Comparison of ENCODE assay signal across 19 cellular contexts in the genomic region with DNA sequence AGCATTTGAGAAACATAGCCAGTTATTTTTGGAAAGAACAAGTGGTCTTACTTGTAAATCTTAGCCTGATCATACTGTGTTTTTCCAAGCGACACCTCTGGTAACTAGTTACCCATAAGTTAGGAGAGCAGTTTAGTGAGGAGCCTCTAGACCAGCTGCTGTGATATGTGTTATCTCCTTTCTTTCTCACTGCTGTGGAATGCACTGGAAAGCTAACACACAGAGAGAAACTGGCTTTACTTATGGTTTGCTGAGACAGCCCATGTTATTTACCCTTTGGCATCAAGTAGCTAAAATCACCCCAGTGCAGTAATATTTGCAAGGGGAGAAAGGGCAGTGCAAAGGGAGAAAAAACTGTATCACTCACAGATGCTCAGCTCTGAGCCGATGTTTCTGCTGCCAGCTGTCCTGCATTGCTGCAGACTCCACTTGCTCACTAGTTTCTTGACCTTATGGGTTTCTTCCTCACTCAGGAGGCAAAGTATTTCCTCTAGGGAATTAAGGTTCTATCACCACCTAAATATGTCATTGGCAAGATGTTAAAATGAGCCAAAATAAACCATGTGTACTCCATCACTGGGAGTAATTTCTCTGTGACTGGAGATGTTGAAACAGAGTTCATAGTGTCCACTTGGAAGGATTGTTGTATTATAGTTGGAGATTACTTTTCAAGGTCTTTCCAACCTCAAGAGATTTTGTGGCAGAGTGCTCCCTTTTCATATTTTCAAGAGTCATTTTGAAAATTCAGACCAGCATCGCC. TPM values are rescaled to one million over a fixed set of nuclear protein-coding genes. Genes with fewer than 3 reads are reported as not detected.
DNase-seq lines count a peak whose midpoint lies in the region; ATAC-seq and TF ChIP-seq lines count a peak whose summit lies in the region.
"Had no signal": no experiment of that assay in that cellular context is flagged by ENCODE, and none has a peak within 500 bp of the region (broad histone marks: within the 10 kb centered on the region; RNA-seq: fewer than 3 reads in every experiment).

No MANE protein-coding gene starts in this region.

- H3K27ac Mint-ChIP-seq in CD8-positive, alpha-beta T cell, result no peak overlapping the region

- H3K27me3 ChIP-seq in heart left ventricle, result no peaks in the 10 kb centered on the region
- no peaks in the 10 kb centered on the region for H3K27me3 ChIP-seq in mesendoderm (ENCODE audit: insufficient read depth, low read length, poor library complexity)
- H3K27me3 ChIP-seq in psoas muscle (ENCODE audit: insufficient read depth in 3 of 3, low read length in 2 of 3), result no peaks in the 10 kb centered on the region
- H3K27me3 ChIP-seq in CD8-positive, alpha-beta T cell (ENCODE audit: insufficient read depth, low read length), result no peaks in the 10 kb centered on the region
- H3K27me3 ChIP-seq: BLaER1 had no signal

- H3K9ac ChIP-seq in mesendoderm (ENCODE audit: low read length), result no peak overlapping the region
- H3K9ac ChIP-seq: BLaER1 had no signal

- no peak overlapping the region for H3K23ac ChIP-seq in mesendoderm (ENCODE audit: low read length)

- H4K5ac ChIP-seq in mesendoderm (ENCODE audit: low read length), result no peak overlapping the region

- no peaks in the 10 kb centered on the region for H3K79me1 ChIP-seq in mesendoderm (ENCODE audit: low read length)

- H3K4me1 ChIP-seq in heart left ventricle (peaks cover 0 to 50% (median 8%) of the 10 kb centered on the region in 12 donors), mesendoderm (ENCODE audit: control insufficient read depth, low read depth, low read length) (peaks cover 2% of the 10 kb centered on the region), psoas muscle (peaks cover 2% of the 10 kb centered on the region)
- H3K4me1 ChIP-seq in CD8-positive, alpha-beta T cell (ENCODE audit: insufficient read depth, low read length), result no peaks in the 10 kb centered on the region
- H3K4me1 ChIP-seq: A549 had no signal

- H3K4me1 Mint-ChIP-seq in CD8-positive, alpha-beta T cell (ENCODE audit: low read depth), result no peaks in the 10 kb centered on the region

- H3K36me3 Mint-ChIP-seq in CD8-positive, alpha-beta T cell, result no peaks in the 10 kb centered on the region

- 29 to 37% (median 32%) methylated on average over 3 of the region's 3 CpGs for WGBS in heart left ventricle, 4 donors
- WGBS in mesendoderm (ENCODE audit: extremely low coverage, insufficient coverage, low lambda C conversion rate), result no CpG with 5 or more reads among the region's 3 CpGs
- 31 to 45% (median 31%) methylated on average over 3 of the region's 3 CpGs for WGBS in psoas muscle, 3 donors

- peak; percentile 53 for DNase-seq in NCI-H226
- peak in 1 of 5 donors; percentile 34 for DNase-seq in heart left ventricle
- DNase-seq in mesendoderm, result peak; percentile 65
- DNase-seq in psoas muscle, result peak in 1 of 2 donors; percentile 70
- no peak for DNase-seq in CD8-positive, alpha-beta T cell
- no peak for DNase-seq in dedifferentiated amniotic fluid mesenchymal stem cell (ENCODE audit: extremely low spot score)
- DNase-seq: KBM-7, NCI-H187, NCI-H345, NCI-H524 treated with DMSO at 0.1 percent for 48 hours, SHP77 had no signal

- H3K56ac ChIP-seq in mesendoderm (ENCODE audit: low read length), result no peak overlapping the region

- POLR2A ChIA-PET in CD8-positive, alpha-beta T cell (lab: Charles Lee), result no interaction called here

- H2BK5ac ChIP-seq in mesendoderm (ENCODE audit: low read length), result no peak overlapping the region

- H3K4ac ChIP-seq in mesendoderm (ENCODE audit: low read depth, low read length), result no peak overlapping the region

- H3K4me3 Mint-ChIP-seq in CD8-positive, alpha-beta T cell, result no peak overlapping the region

- TF ChIP-seq CTCF in heart left ventricle (IDR thresholded peaks at IDR 0.05) (no peak), psoas muscle (IDR thresholded peaks at IDR 0.05) (no peak)
- TF ChIP-seq CTCF in CD8-positive, alpha-beta T cell (IDR thresholded peaks at IDR 0.05), result no peak

- no peak for TF ChIP-seq POLR2A in heart left ventricle (IDR thresholded peaks at IDR 0.05)

- no peak overlapping the region for H2AK5ac ChIP-seq in mesendoderm (ENCODE audit: low read length)

- H3K9me3 ChIP-seq in heart left ventricle (no peaks in the 10 kb centered on the region), psoas muscle (no peaks in the 10 kb centered on the region)
- H3K9me3 ChIP-seq in CD8-positive, alpha-beta T cell (ENCODE audit: low read length), result no peaks in the 10 kb centered on the region
- H3K9me3 ChIP-seq: A549, BLaER1 had no signal

- H3K27ac ChIP-seq in heart left ventricle (peak overlapping the region; percentile 43 to 87 (median 81)), mesendoderm (ENCODE audit: low read depth, low read length) (no peak overlapping the region), psoas muscle (peak overlapping the region; percentile 98)
- no peak overlapping the region for H3K27ac ChIP-seq in CD8-positive, alpha-beta T cell (ENCODE audit: low read depth, low read length)
- H3K27ac ChIP-seq: A549, BLaER1 had no signal

- H3K9me3 Mint-ChIP-seq in CD8-positive, alpha-beta T cell, result peaks cover 5% of the 10 kb centered on the region

- no peak overlapping the region for H3K4me2 ChIP-seq in mesendoderm (ENCODE audit: low read length)
- H3K4me2 ChIP-seq: A549, BLaER1 had no signal

- no peak overlapping the region for H2BK120ac ChIP-seq in mesendoderm (ENCODE audit: low read depth, low read length)

- peak in 2 of 4 donors; percentile 12 to 21 for ATAC-seq in heart left ventricle
- peak; percentile 15 to 58 (median 50) for ATAC-seq in psoas muscle
- ATAC-seq in CD8-positive, alpha-beta T cell, result no peak
- no peak for ATAC-seq in HG02798 (IDR thresholded peaks at IDR 0.05; ENCODE audit: poor library complexity, unreplicated experiment)
- no peak for ATAC-seq in HG03139 (IDR thresholded peaks at IDR 0.05; ENCODE audit: unreplicated experiment)
- ATAC-seq: A549, HepG2, Panc1, SK-N-SH treated with all-trans-retinoic acid at 6 μM for 48 hours had no signal

- H4K8ac ChIP-seq in mesendoderm (ENCODE audit: low read depth, low read length), result no peak overlapping the region

- H2BK15ac ChIP-seq in mesendoderm (replicated peaks; ENCODE audit: low read depth), result no peak overlapping the region

- no peaks in the 10 kb centered on the region for H3K79me2 ChIP-seq in mesendoderm (ENCODE audit: control insufficient read depth, insufficient read depth, low read length)

- intact Hi-C loops in heart left ventricle (cut with DNase I) (loop anchor here in 4 of 10 donors (5.0 kb wide), 2 partner anchors 37 to 42 kb away; no protein-coding TSS in a partner anchor), psoas muscle (cut with DNase I) (loop anchor here in 1 of 2 donors (2.0 to 5.0 kb wide), 2 partner anchors 28 to 167 kb away; no protein-coding TSS in a partner anchor)
- intact Hi-C loops in CD8-positive, alpha-beta T cell (cut with DNase I, micrococcal nuclease), result no loop called here

- H3K4me3 ChIP-seq in heart left ventricle, result peak overlapping the region; percentile 17 to 65 (median 54)
- no peak overlapping the region for H3K4me3 ChIP-seq in mesendoderm (ENCODE audit: low read length)
- peak overlapping the region; percentile 75 for H3K4me3 ChIP-seq in psoas muscle
- no peak overlapping the region for H3K4me3 ChIP-seq in CD8-positive, alpha-beta T cell (ENCODE audit: low read depth, low read length)
- H3K4me3 ChIP-seq: A549, BLaER1 had no signal

- no peak overlapping the region for H3K18ac ChIP-seq in mesendoderm (ENCODE audit: low read length)

- H3K36me3 ChIP-seq in heart left ventricle (no peaks in the 10 kb centered on the region), mesendoderm (ENCODE audit: control insufficient read depth, insufficient read depth, low read length) (no peaks in the 10 kb centered on the region), psoas muscle (ENCODE audit: insufficient read depth in 1 of 2, low read depth in 1 of 2) (peaks cover 0 to 5% of the 10 kb centered on the region in 2 donors)
- no peaks in the 10 kb centered on the region for H3K36me3 ChIP-seq in CD8-positive, alpha-beta T cell (ENCODE audit: insufficient read depth, low read length)
- H3K36me3 ChIP-seq: BLaER1 had no signal

- CTCF ChIA-PET in CD8-positive, alpha-beta T cell (lab: Charles Lee), result no interaction called here

- no peaks in the 10 kb centered on the region for H3K27me3 Mint-ChIP-seq in CD8-positive, alpha-beta T cell (ENCODE audit: low read depth)

RNA-seq across cellular contexts. Expression of gene RBFOX1, which starts 2.3 kb away (rescaled TPM):
- total RNA-seq in heart left ventricle (10 to 100 TPM; 36.9 to 68.1 (median 49.5) TPM), psoas muscle (100 to 1,000 TPM; 113 to 141 (median 127) TPM)
- polyA plus RNA-seq in heart left ventricle (10 to 100 TPM; 13.4 to 15.5 TPM), psoas muscle (10 to 100 TPM in 2 of 3 donors, 1 to 10 TPM in 1; 2.8 to 43.8 (median 40.1) TPM)
- polyA plus RNA-seq in mesendoderm (2013, experiment 1 of 2), result 0.42 TPM
- 0.39 TPM for polyA plus RNA-seq in mesendoderm (2013, experiment 2 of 2)
- total RNA-seq in CD8-positive, alpha-beta T cell, result not detected
- total RNA-seq: H4, HepG2 had no signal
- polyA plus RNA-seq: A549, HepG2 had no signal

Comparison
In these comparisons a context has a peak if more than half of its experiments do, and no peak if none do; other contexts are left out.
1. DNase-seq: peak in NCI-H226 (single experiment) and mesendoderm (single experiment); none in CD8-positive, alpha-beta T cell (0 of 7) and dedifferentiated amniotic fluid mesenchymal stem cell (single experiment).
2. ATAC-seq: peak in psoas muscle (4 of 4); none in CD8-positive, alpha-beta T cell (single experiment), HG02798 (single experiment) and HG03139 (single experiment).
3. H3K27ac ChIP-seq: peak in heart left ventricle (12 of 12) and psoas muscle (single experiment); none in mesendoderm (single experiment) and CD8-positive, alpha-beta T cell (single experiment).
4. H3K4me3 ChIP-seq: peak in heart left ventricle (12 of 12) and psoas muscle (single experiment); none in mesendoderm (single experiment) and CD8-positive, alpha-beta T cell (single experiment).
5. RNA of gene RBFOX1, which starts 2.3 kb away (total RNA-seq): 113 to 141 TPM in psoas muscle and 36.9 to 68.1 TPM in heart left ventricle; not detected in CD8-positive, alpha-beta T cell; every median in the first group is over 10 times any median in the second.